ENCODE assay signal across 8 cellular contexts in genomic region chr12:47963340-47964040, GRCh38. TPM values are rescaled to one million over a fixed set of nuclear protein-coding genes. Genes with fewer than 3 reads are reported as not detected.
DNase-seq lines count a peak whose midpoint lies in the region; ATAC-seq and TF ChIP-seq lines count a peak whose summit lies in the region.

TMEM106C (plus strand) TSS chr12:47963596; CDS start chr12:47964237, 641 bp downstream.

- no peak within 1 kb of the TSS for H4K5ac ChIP-seq in mesendoderm (ENCODE audit: low read length)

- peaks cover 8% of the 10 kb centered on the region for H3K4me1 Mint-ChIP-seq in endodermal cell

- no peak within 1 kb of the TSS for H2BK5ac ChIP-seq in mesendoderm (ENCODE audit: low read length)

- peaks cover 42% of the 10 kb centered on the region for H3K27me3 ChIP-seq in endodermal cell (ENCODE audit: control insufficient read depth, insufficient read depth, low read length, poor library complexity, severe bottlenecking)
- H3K27me3 ChIP-seq in mesendoderm (ENCODE audit: insufficient read depth, low read length, poor library complexity): peaks cover 3% of the 10 kb centered on the region

- H3K79me1 ChIP-seq in mesendoderm (ENCODE audit: low read length): no peaks in the 10 kb centered on the region

- H3K9me3 Mint-ChIP-seq in endodermal cell: peaks cover 26% of the 10 kb centered on the region

- H3K27me3 Mint-ChIP-seq in endodermal cell (ENCODE audit: insufficient read depth): peaks cover 86% of the 10 kb centered on the region

- peak; percentile 98 for TF ChIP-seq CTCF in endodermal cell (conservative IDR thresholded peaks at IDR 0.05)

- H3K4me3 Mint-ChIP-seq in endodermal cell: peak within 1 kb of the TSS; percentile 82

- no peak within 1 kb of the TSS for H3K4ac ChIP-seq in mesendoderm (ENCODE audit: low read depth, low read length)

- H2BK15ac ChIP-seq in mesendoderm (replicated peaks; ENCODE audit: low read depth): no peak within 1 kb of the TSS

- H2AK5ac ChIP-seq in mesendoderm (ENCODE audit: low read length): no peak within 1 kb of the TSS

- no peaks in the 10 kb centered on the region for H3K79me2 ChIP-seq in mesendoderm (ENCODE audit: control insufficient read depth, insufficient read depth, low read length)

- peak within 1 kb of the TSS; percentile 6 for H3K18ac ChIP-seq in mesendoderm (ENCODE audit: low read length)

- H3K9ac ChIP-seq in endodermal cell (ENCODE audit: extremely low read depth, low read length, poor library complexity, severe bottlenecking) (peak within 1 kb of the TSS; percentile 59), mesendoderm (ENCODE audit: low read length) (peak within 1 kb of the TSS; percentile 47)

- no peak within 1 kb of the TSS for H3K23ac ChIP-seq in mesendoderm (ENCODE audit: low read length)

- no peak within 1 kb of the TSS for H2BK120ac ChIP-seq in mesendoderm (ENCODE audit: low read depth, low read length)

- H3K27ac Mint-ChIP-seq in endodermal cell: peak within 1 kb of the TSS; percentile 87

- H3K4me2 ChIP-seq in mesendoderm (ENCODE audit: low read length): peak within 1 kb of the TSS; percentile 63

- H3K36me3 ChIP-seq in endodermal cell (ENCODE audit: control insufficient read depth, insufficient read depth, low read length) (no peaks in the 10 kb centered on the region), mesendoderm (ENCODE audit: control insufficient read depth, insufficient read depth, low read length) (no peaks in the 10 kb centered on the region)

- no peaks in the 10 kb centered on the region for H3K36me3 Mint-ChIP-seq in endodermal cell (ENCODE audit: low read depth)

- H3K4me1 ChIP-seq in endodermal cell (ENCODE audit: control insufficient read depth, insufficient read depth, low read length) (no peaks in the 10 kb centered on the region), mesendoderm (ENCODE audit: control insufficient read depth, low read depth, low read length) (no peaks in the 10 kb centered on the region)

- 0% methylated on average over 35 to 59 of the region's 59 CpGs for WGBS in endodermal cell (ENCODE audit: insufficient coverage in 1 of 2, insufficient read length in 1 of 2), 2 experiments
- WGBS in mesendoderm (ENCODE audit: extremely low coverage, insufficient coverage, low lambda C conversion rate): no CpG with 5 or more reads among the region's 59 CpGs

- in situ Hi-C loops in Caki2 (cut with HindIII; ENCODE audit: low pct_unique_long_range_greater_than_20kb, low sequenced_read_pairs): no loop called here

- ATAC-seq in GM21360 (IDR thresholded peaks at IDR 0.05; ENCODE audit: unreplicated experiment): peak; percentile 90

- DNase-seq in Caki2 (ENCODE audit: low read depth) (peak; percentile 88), HT1080 (ENCODE audit: low read depth) (peak; percentile 89), NOMO-1 (lab: John Stamatoyannopoulos, UW; ENCODE audit: unreplicated experiment in 2 of 2) (peak; percentile 87 to 91), endodermal cell (peak; percentile 99), mesendoderm (peak; percentile 97)
- peak; percentile 83 to 88 (median 84) for DNase-seq in activated CD8-positive, alpha-beta memory T cell treated with anti-CD3 and anti-CD28 coated beads for 48 hours (ENCODE audit: low read depth in 2 of 3, low spot score in 2 of 3)
- DNase-seq in stimulated activated CD8-positive, alpha-beta memory T cell treated with anti-CD3 and anti-CD28 coated beads, Interleukin-15, amount 100 ng/mL, for 1 hour (ENCODE audit: low read depth): peak; percentile 75

- H3K27ac ChIP-seq in endodermal cell (ENCODE audit: low read depth, low read length): no peak within 1 kb of the TSS
- no peak within 1 kb of the TSS for H3K27ac ChIP-seq in mesendoderm (ENCODE audit: low read depth, low read length)

- H3K9me3 ChIP-seq in endodermal cell (ENCODE audit: control insufficient read depth, low read length): no peaks in the 10 kb centered on the region

- peak within 1 kb of the TSS; percentile 87 for H3K4me3 ChIP-seq in endodermal cell (ENCODE audit: low read length)
- peak within 1 kb of the TSS; percentile 35 for H3K4me3 ChIP-seq in mesendoderm (ENCODE audit: low read length)

- peak within 1 kb of the TSS; percentile 85 for H3K56ac ChIP-seq in mesendoderm (ENCODE audit: low read length)

- H4K8ac ChIP-seq in mesendoderm (ENCODE audit: low read depth, low read length): no peak within 1 kb of the TSS

RNA-seq across cellular contexts. Expression of gene TMEM106C, which starts in this region (rescaled TPM):
- total RNA-seq in Caki2 (2014; rRNA removed; shearing (Covaris generic); ENCODE audit: low replicate concordance): 212 and 223 TPM in 2 replicates
- total RNA-seq in HT1080 (2014; rRNA removed; shearing (Covaris generic)): 133 and 139 TPM in 2 replicates
- 119 and 160 TPM in 2 replicates for polyA plus RNA-seq in HT1080 (2015; cell fraction: cytosol; rRNA removed)
- 78.5 and 89.8 TPM in 2 replicates for polyA plus RNA-seq in HT1080 (2015; cell fraction: nucleus; rRNA removed)
- total RNA-seq in endodermal cell: 10 to 100 TPM; 17.3 to 61.6 TPM
- polyA plus RNA-seq in endodermal cell (2013, experiment 1 of 2): 120 TPM
- 114 TPM for polyA plus RNA-seq in endodermal cell (2013, experiment 2 of 2)
- polyA plus RNA-seq in mesendoderm (2013, experiment 1 of 2): 13.2 TPM
- polyA plus RNA-seq in mesendoderm (2013, experiment 2 of 2): 14.2 TPM
